In the genomic region with DNA sequence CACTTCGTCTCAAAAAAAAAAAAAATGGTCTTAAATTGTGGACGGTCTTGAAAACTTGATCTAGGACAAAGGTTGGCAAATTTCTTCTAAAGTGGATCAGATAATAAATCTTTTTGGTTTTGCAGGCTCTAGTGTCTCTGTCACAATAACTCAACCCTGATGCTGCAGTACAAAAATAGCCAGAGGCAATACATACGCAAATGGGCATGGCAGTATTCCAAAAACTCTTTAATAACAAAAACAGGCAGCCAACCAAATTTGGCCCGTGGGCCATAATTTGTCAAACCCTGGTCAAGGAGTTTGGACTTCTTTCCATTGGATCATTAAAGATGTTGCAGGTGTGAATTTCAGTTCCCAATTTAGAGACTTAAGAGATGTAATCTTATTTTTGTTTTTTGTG, we compare ENCODE assay signal across 22 cellular contexts.
A peak's percentile ranks its signal among the peaks of the same experiment; 100 is the strongest.
DNase-seq lines count a peak whose midpoint lies in the region; ATAC-seq and TF ChIP-seq lines count a peak whose summit lies in the region.
"Had no signal": no experiment of that assay in that cellular context is flagged by ENCODE, and none has a peak within 500 bp of the region (broad histone marks: within the 10 kb centered on the region; RNA-seq: fewer than 3 reads in every experiment).

No MANE protein-coding gene starts in this region.

- H3K27ac ChIP-seq in suprapubic skin: peak overlapping the region; percentile 69
- H3K27ac ChIP-seq: 22Rv1, RWPE1 had no signal

- intact Hi-C loops in left ventricle myocardium superior (cut with micrococcal nuclease): no loop called here
- intact Hi-C loops in Right ventricle myocardium inferior (cut with DNase I): loop anchor here (5.0 kb wide), 1 partner anchor 41 kb away; no protein-coding TSS in a partner anchor

- WGBS in suprapubic skin: 32% methylated on average over 4 of the region's 4 CpGs

- H3K27me3 ChIP-seq in suprapubic skin: peaks cover 12% of the 10 kb centered on the region
- H3K27me3 ChIP-seq: BE2C had no signal

- DNase-seq in DMS79 treated with DMSO at 0.1 percent for 48 hours (lab: John Stamatoyannopoulos, UW) (peak; percentile 60), DMS79 (lab: John Stamatoyannopoulos, UW) (no peak), left ventricle myocardium superior (no peak), Right ventricle myocardium inferior (ENCODE audit: missing footprints) (no peak), RPMI7951 (ENCODE audit: low read depth) (peak; percentile 40), suprapubic skin (ENCODE audit: low spot score in 2 of 2) (no peak), SHP77 (lab: John Stamatoyannopoulos, UW) (no peak)
- DNase-seq: BE2C; Calu3; CD4-positive, alpha-beta T cell; DND-41; GDM1; HCEC 1CT; MV-4-11; NCI-H1930; NCI-H524 treated with DMSO at 0.1 percent for 48 hours; NK-92 treated with Interleukin-12 subunit alpha and Interleukin-12 subunit beta, amount 100 ng/mL, for 24 hours; T-helper 17 cell had no signal

- H3K4me1 ChIP-seq in suprapubic skin: peaks cover 10% of the 10 kb centered on the region
- H3K4me1 ChIP-seq: BE2C had no signal

- no peaks in the 10 kb centered on the region for H3K9me3 ChIP-seq in suprapubic skin

- no peak for TF ChIP-seq CTCF in suprapubic skin (IDR thresholded peaks at IDR 0.05)

- H3K4me3 ChIP-seq in suprapubic skin: no peak overlapping the region
- H3K4me3 ChIP-seq: GM12878 had no signal

- no peak for TF ChIP-seq POLR2A in suprapubic skin (IDR thresholded peaks at IDR 0.05)

- no peaks in the 10 kb centered on the region for H3K36me3 ChIP-seq in suprapubic skin
- H3K36me3 ChIP-seq: BE2C had no signal

- no peak for TF ChIP-seq EP300 in suprapubic skin (IDR thresholded peaks at IDR 0.05)

- ATAC-seq in left ventricle myocardium superior (peak; percentile 43), Right ventricle myocardium inferior (no peak), GM18870 (IDR thresholded peaks at IDR 0.05; ENCODE audit: unreplicated experiment) (no peak)
- ATAC-seq: GM12878, T-helper 17 cell had no signal

Comparison
In these comparisons a context has a peak if more than half of its experiments do, and no peak if none do; other contexts are left out.
1. DNase-seq: peak in DMS79 treated with DMSO at 0.1 percent for 48 hours (single experiment) and RPMI7951 (single experiment); none in DMS79 (single experiment), left ventricle myocardium superior (single experiment), Right ventricle myocardium inferior (single experiment), suprapubic skin (0 of 2) and SHP77 (0 of 2).